19 cellular contexts compared by ENCODE assay signal in the genomic region with DNA sequence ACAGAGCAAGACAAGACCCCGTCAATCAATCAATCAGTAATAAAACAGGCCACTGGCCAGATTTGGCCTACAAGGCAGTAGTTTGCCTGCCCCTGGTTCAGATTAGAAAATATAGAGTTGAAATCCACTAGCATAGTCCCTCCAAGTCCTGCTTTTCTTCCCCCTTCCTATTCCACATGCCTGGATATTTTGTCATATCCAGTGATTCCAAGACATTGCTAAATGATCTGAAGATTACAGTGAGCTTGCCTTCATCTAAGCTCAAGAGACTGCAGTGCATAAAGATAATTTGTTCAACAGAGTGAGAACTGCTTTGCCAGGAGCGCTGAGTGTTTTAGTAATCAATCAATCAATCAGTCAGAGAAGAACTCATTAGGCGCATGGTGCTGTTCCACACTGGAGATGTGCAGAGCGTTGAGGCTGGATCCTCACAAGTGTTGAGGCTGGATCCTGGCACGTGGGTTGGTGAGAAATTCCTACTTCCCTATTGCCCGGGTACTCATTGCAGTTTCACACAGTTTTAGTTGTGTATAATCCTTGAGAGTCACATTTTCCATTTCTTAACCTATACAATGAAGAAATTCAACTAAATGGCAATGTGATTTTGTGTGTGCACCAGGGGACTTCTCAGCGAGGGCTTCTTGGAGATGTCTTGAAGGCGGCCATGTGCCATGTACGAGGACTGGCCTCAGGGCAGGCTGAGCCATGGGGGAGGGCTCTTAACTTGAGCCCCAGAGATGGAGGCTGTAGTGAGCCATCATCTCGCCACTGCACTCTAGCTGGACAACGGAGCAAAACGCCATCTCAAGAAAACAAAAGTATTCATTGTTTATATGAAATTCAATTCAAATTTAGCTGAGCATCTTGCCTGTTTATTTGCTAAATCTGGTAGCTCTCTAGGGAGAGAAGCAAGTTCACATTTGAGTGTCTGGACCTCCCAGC.
DNase-seq lines count a peak whose midpoint lies in the region; ATAC-seq, FAIRE-seq and TF ChIP-seq lines count a peak whose summit lies in the region.
"Had no signal": no experiment of that assay in that cellular context is flagged by ENCODE, and none has a peak within 500 bp of the region (broad histone marks: within the 10 kb centered on the region; RNA-seq: fewer than 3 reads in every experiment).

No MANE protein-coding gene starts in this region.

- no peak overlapping the region for H3K27ac ChIP-seq in IMR-90 (ENCODE audit: insufficient read depth, low read length)
- H3K27ac ChIP-seq in K562 (ENCODE audit: extremely low read depth, low read depth, low read length), result no peak overlapping the region
- H3K27ac ChIP-seq in gastrocnemius medialis, result no peak overlapping the region
- H3K27ac ChIP-seq: epithelial cell of prostate, neutrophil, sigmoid colon, transverse colon had no signal

- no peak overlapping the region for H2AK9ac ChIP-seq in IMR-90 (replicated peaks; ENCODE audit: low read depth, low read length, poor library complexity)

- no peak for ATAC-seq in IMR-90 (ENCODE audit: low read depth)
- ATAC-seq in K562, result no peak
- ATAC-seq in gastrocnemius medialis, result no peak

- H2AFZ ChIP-seq in IMR-90 (replicated peaks; ENCODE audit: low read length, poor library complexity), result no peak overlapping the region
- H2AFZ ChIP-seq in K562 (ENCODE audit: low read depth, low read length), result no peak overlapping the region

- H4K91ac ChIP-seq in IMR-90 (ENCODE audit: insufficient read depth, low read depth, low read length), result no peak overlapping the region

- TF ChIP-seq POLR2A in IMR-90 (IDR thresholded peaks at IDR 0.05; ENCODE audit: low read depth, low read length), result no peak
- no peak for TF ChIP-seq POLR2A in K562 (conservative IDR thresholded peaks at IDR 0.05)
- TF ChIP-seq POLR2A in gastrocnemius medialis (IDR thresholded peaks at IDR 0.05), result no peak

- H3K9ac ChIP-seq in IMR-90 (ENCODE audit: low read depth, low read length) (no peak overlapping the region), K562 (ENCODE audit: insufficient read depth in 1 of 2, low read depth in 2 of 2, low read length in 2 of 2) (no peak overlapping the region)

- no peak for TF ChIP-seq RAD21 in IMR-90 (IDR thresholded peaks at IDR 0.05; ENCODE audit: low read length)
- TF ChIP-seq RAD21 in K562 (CRISPR knock-in tag; conservative IDR thresholded peaks at IDR 0.05 in 1 of 2, IDR thresholded peaks at IDR 0.05 in 1 of 2), result no peak

- no peak overlapping the region for H4K8ac ChIP-seq in IMR-90 (ENCODE audit: low read depth in 2 of 2, low read length in 2 of 2)

- no peak for FAIRE-seq in K562 (lab: Jason Lieb, UNC)

- H2BK120ac ChIP-seq in IMR-90 (ENCODE audit: low read depth, low read length), result no peak overlapping the region

- H3K23ac ChIP-seq in IMR-90 (ENCODE audit: low read depth, low read length), result no peak overlapping the region

- H3K27me3 ChIP-seq in IMR-90 (ENCODE audit: control insufficient read depth, insufficient read depth, low read length) (no peaks in the 10 kb centered on the region), K562 (ENCODE audit: control insufficient read depth in 2 of 2, insufficient read depth in 2 of 2, low read length in 2 of 2) (no peaks in the 10 kb centered on the region), gastrocnemius medialis (no peaks in the 10 kb centered on the region)
- H3K27me3 ChIP-seq: neutrophil, sigmoid colon, transverse colon had no signal

- BruUV-seq in IMR-90 (replicated peaks; lab: Mats Ljungman, UMichigan) (no TSS peak), K562 (replicated peaks; lab: Mats Ljungman, UMichigan) (no TSS peak)

- H2BK5ac ChIP-seq in IMR-90 (ENCODE audit: low read depth, low read length, poor library complexity, severe bottlenecking), result no peak overlapping the region

- WGBS in IMR-90 (ENCODE audit: extremely low coverage in 2 of 2, insufficient read length in 1 of 2), 2 experiments, result 100% methylated on average over 2 of the region's 12 CpGs; no CpG with 5 or more reads in 1 of the 2 experiments
- 31% methylated on average over 12 of the region's 12 CpGs for WGBS in K562 (ENCODE audit: insufficient coverage, low coverage, missing lambda C conversion rate)

- H3K4me2 ChIP-seq in IMR-90 (ENCODE audit: low read depth, low read length), result no peak overlapping the region
- H3K4me2 ChIP-seq in K562 (ENCODE audit: insufficient read depth, low read length), result no peak overlapping the region

- H3K14ac ChIP-seq in IMR-90 (replicated peaks; ENCODE audit: low read depth, low read length), result no peak overlapping the region

- in situ Hi-C loops in IMR-90 (cut with MboI; ENCODE audit: low sequenced_read_pairs), result no loop called here
- in situ Hi-C loops in K562 (cut with MboI), result no loop called here
- in situ Hi-C loops in gastrocnemius medialis (cut with MboI; ENCODE audit: low sequenced_read_pairs in 4 of 4), result loop anchor here in 1 of 4 donors (10.0 kb wide), 1 partner anchor 48 kb away; no protein-coding TSS in a partner anchor

- peak; percentile 42 for DNase-seq in SIG-M5 treated with dmso at 0.1 percent for 504 hours (lab: John Stamatoyannopoulos, UW; ENCODE audit: unreplicated experiment)
- DNase-seq in SIG-M5 (lab: John Stamatoyannopoulos, UW), result no peak
- no peak for DNase-seq in IMR-90
- DNase-seq in K562 (ENCODE audit: extremely low read depth in 1 of 4, low spot score in 3 of 4), result no peak
- DNase-seq in posterior vena cava (ENCODE audit: low spot score), result peak; percentile 42
- DNase-seq in gastrocnemius medialis, result no peak
- DNase-seq in activated CD8-positive, alpha-beta memory T cell treated with anti-CD3 and anti-CD28 coated beads for 24 hours, result no peak
- no peak for DNase-seq in HUDEP-2 (lab: John Stamatoyannopoulos, UW; ENCODE audit: unreplicated experiment in 76 of 76)
- DNase-seq: 8988T; activated CD4-positive, alpha-beta T cell treated with anti-CD3 and anti-CD28 coated beads, Interleukin-2, amount 50 U/mL, for 1 hour; midbrain; MM.1S; NCI-H2081 treated with DMSO at 0.1 percent for 48 hours; stimulated activated CD4-positive, alpha-beta T cell treated with anti-CD3 and anti-CD28 coated beads, Interleukin-2, amount 100 ng/mL, for 48 hours; stimulated activated CD8-positive, alpha-beta memory T cell treated with anti-CD3 and anti-CD28 coated beads, Interleukin-4, amount 100 ng/mL, for 48 hours; transverse colon had no signal

- H3K9me1 ChIP-seq in IMR-90 (ENCODE audit: insufficient read depth, low read length) (peaks cover 11% of the 10 kb centered on the region), K562 (ENCODE audit: control insufficient read depth, insufficient read depth, low read length) (no peaks in the 10 kb centered on the region)

- H3K9me3 ChIP-seq in IMR-90 (ENCODE audit: control insufficient read depth, insufficient read depth, low read length), result no peaks in the 10 kb centered on the region
- H3K9me3 ChIP-seq in K562 (replicated peaks; ENCODE audit: control insufficient read depth, insufficient read depth, low read depth, low read length), result 0 out of 2 replicates have a peak, but pooled peaks cover 2% of the 10 kb centered on the region
- no peaks in the 10 kb centered on the region for H3K9me3 ChIP-seq in gastrocnemius medialis
- H3K9me3 ChIP-seq: neutrophil, sigmoid colon, transverse colon had no signal

- no peaks in the 10 kb centered on the region for H3K79me1 ChIP-seq in IMR-90 (ENCODE audit: low read depth in 1 of 2, low read length in 2 of 2)

- H3K4me3 ChIP-seq in IMR-90 (ENCODE audit: insufficient read depth, low read depth, low read length) (no peak overlapping the region), K562 (no peak overlapping the region), gastrocnemius medialis (no peak overlapping the region)
- H3K4me3 ChIP-seq: sigmoid colon, transverse colon had no signal

- H3K4me1 ChIP-seq in IMR-90 (ENCODE audit: control insufficient read depth, insufficient read depth, low read length) (peaks cover 17% of the 10 kb centered on the region), K562 (replicated peaks in 1 of 2; ENCODE audit: control insufficient read depth in 2 of 2, insufficient read depth in 2 of 2, low read length in 2 of 2) (peaks cover 9 to 11% of the 10 kb centered on the region in 2 experiments), gastrocnemius medialis (peaks cover 21 to 28% of the 10 kb centered on the region in 2 donors)

- no peak overlapping the region for H2BK15ac ChIP-seq in IMR-90 (ENCODE audit: low read depth, low read length)

- no peak for TF ChIP-seq CTCF in IMR-90 (conservative IDR thresholded peaks at IDR 0.05; ENCODE audit: low read depth, low read length)
- peak in 1 of 3 experiments; percentile 7; a peak in 1 of 6 replicates for TF ChIP-seq CTCF in K562 (IDR thresholded peaks at IDR 0.05 in 2 of 3, conservative IDR thresholded peaks at IDR 0.05 in 1 of 3; ENCODE audit: insufficient read depth in 2 of 3, low read depth in 1 of 3, low read length in 3 of 3)
- no peak for TF ChIP-seq CTCF in gastrocnemius medialis (IDR thresholded peaks at IDR 0.05 in 4 of 5, conservative IDR thresholded peaks at IDR 0.05 in 1 of 5)

- no peak overlapping the region for H3K18ac ChIP-seq in IMR-90 (ENCODE audit: low read depth, low read length)

- 0 out of 2 replicates have a peak overlapping the region, but pooled peaks have one; percentile 40 for H3K4ac ChIP-seq in IMR-90 (ENCODE audit: low read depth, low read length)

- dilution Hi-C loops in IMR-90 (cut with HindIII; ENCODE audit: low sequenced_read_pairs, unreplicated experiment), result no loop called here

- intact Hi-C loops in IMR-90 (cut with micrococcal nuclease), result no loop called here
- intact Hi-C loops in K562 (cut with micrococcal nuclease), result no loop called here
- intact Hi-C loops in posterior vena cava (cut with DNase I), result no loop called here
- intact Hi-C loops in gastrocnemius medialis (cut with DNase I; ENCODE audit: low total_unique reads), result no loop called here

- H4K5ac ChIP-seq in IMR-90 (ENCODE audit: low read depth, low read length), result no peak overlapping the region

- H4K20me1 ChIP-seq in IMR-90 (ENCODE audit: insufficient read depth, low read length) (no peaks in the 10 kb centered on the region), K562 (replicated peaks; ENCODE audit: control insufficient read depth, insufficient read depth, low read length) (no peaks in the 10 kb centered on the region)

- no peak overlapping the region for H2BK20ac ChIP-seq in IMR-90 (ENCODE audit: low read depth, low read length)

- POLR2A ChIA-PET in IMR-90 (lab: Charles Lee; ENCODE audit: unreplicated experiment) (no interaction called here), K562 (lab: Yijun Ruan, JAX) (interaction anchor here (1.5 to 1.6 kb wide), 2 partner anchors 17 to 440 kb away, joined by 3 to 6 read pairs; no protein-coding TSS in a partner anchor)

- no peak overlapping the region for H3K56ac ChIP-seq in IMR-90 (ENCODE audit: extremely low read depth, insufficient read depth, low read length)

- H3K79me2 ChIP-seq in K562 (ENCODE audit: control insufficient read depth, insufficient read depth, low read length), result no peaks in the 10 kb centered on the region

- H2AK5ac ChIP-seq in IMR-90 (ENCODE audit: low read depth, low read length), result 0 out of 2 replicates have a peak overlapping the region, but pooled peaks have one; percentile 58

- H3K36me3 ChIP-seq in IMR-90 (ENCODE audit: control insufficient read depth, insufficient read depth, low read length) (no peaks in the 10 kb centered on the region), K562 (ENCODE audit: control insufficient read depth, insufficient read depth, low read length) (no peaks in the 10 kb centered on the region), gastrocnemius medialis (no peaks in the 10 kb centered on the region)
- H3K36me3 ChIP-seq: neutrophil, sigmoid colon, transverse colon had no signal

- CTCF ChIA-PET in IMR-90 (lab: Yijun Ruan, JAX) (no interaction called here), K562 (lab: Yijun Ruan, JAX; ENCODE audit: low intra/inter-chr PET ratio) (no interaction called here)

- no peak for TF ChIP-seq EP300 in K562 (IDR thresholded peaks at IDR 0.05; ENCODE audit: low read length)

Comparison
In these comparisons a context has a peak if more than half of its experiments do, and no peak if none do; other contexts are left out.
1. DNase-seq: peak in SIG-M5 treated with dmso at 0.1 percent for 504 hours (single experiment) and posterior vena cava (single experiment); none in SIG-M5 (single experiment), IMR-90 (single experiment), K562 (0 of 4), gastrocnemius medialis (0 of 2), activated CD8-positive, alpha-beta memory T cell treated with anti-CD3 and anti-CD28 coated beads for 24 hours (single experiment) and HUDEP-2 (0 of 76).